Comparison of ENCODE assay signal across 1 cellular context in genomic region chr7:625376-625971, GRCh38.
A peak's percentile ranks its signal among the peaks of the same experiment; 100 is the strongest.
TF ChIP-seq lines count a peak whose summit lies in the region.

No MANE protein-coding gene starts in this region.

TF ChIP-seq in HEK293, 187 proteins besides CTCF, POLR2A, EP300 and RAD21 (continued from another document and continues in another):
- TF ChIP-seq, protein P1, sequence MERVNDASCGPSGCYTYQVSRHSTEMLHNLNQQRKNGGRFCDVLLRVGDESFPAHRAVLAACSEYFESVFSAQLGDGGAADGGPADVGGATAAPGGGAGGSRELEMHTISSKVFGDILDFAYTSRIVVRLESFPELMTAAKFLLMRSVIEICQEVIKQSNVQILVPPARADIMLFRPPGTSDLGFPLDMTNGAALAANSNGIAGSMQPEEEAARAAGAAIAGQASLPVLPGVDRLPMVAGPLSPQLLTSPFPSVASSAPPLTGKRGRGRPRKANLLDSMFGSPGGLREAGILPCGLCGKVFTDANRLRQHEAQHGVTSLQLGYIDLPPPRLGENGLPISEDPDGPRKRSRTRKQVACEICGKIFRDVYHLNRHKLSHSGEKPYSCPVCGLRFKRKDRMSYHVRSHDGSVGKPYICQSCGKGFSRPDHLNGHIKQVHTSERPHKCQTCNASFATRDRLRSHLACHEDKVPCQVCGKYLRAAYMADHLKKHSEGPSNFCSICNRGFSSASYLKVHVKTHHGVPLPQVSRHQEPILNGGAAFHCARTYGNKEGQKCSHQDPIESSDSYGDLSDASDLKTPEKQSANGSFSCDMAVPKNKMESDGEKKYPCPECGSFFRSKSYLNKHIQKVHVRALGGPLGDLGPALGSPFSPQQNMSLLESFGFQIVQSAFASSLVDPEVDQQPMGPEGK (tag by site-specific recombination; IDR thresholded peaks at IDR 0.05), result no peak
- TF ChIP-seq ZNF513 (tag by site-specific recombination; IDR thresholded peaks at IDR 0.05), result no peak
- no peak for TF ChIP-seq WT1 (tag by site-specific recombination; IDR thresholded peaks at IDR 0.05)
- TF ChIP-seq SCRT2 (tag by site-specific recombination; IDR thresholded peaks at IDR 0.05), result no peak
- TF ChIP-seq, protein P2, sequence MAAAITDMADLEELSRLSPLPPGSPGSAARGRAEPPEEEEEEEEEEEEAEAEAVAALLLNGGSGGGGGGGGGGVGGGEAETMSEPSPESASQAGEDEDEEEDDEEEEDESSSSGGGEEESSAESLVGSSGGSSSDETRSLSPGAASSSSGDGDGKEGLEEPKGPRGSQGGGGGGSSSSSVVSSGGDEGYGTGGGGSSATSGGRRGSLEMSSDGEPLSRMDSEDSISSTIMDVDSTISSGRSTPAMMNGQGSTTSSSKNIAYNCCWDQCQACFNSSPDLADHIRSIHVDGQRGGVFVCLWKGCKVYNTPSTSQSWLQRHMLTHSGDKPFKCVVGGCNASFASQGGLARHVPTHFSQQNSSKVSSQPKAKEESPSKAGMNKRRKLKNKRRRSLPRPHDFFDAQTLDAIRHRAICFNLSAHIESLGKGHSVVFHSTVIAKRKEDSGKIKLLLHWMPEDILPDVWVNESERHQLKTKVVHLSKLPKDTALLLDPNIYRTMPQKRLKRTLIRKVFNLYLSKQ (tag by site-specific recombination; IDR thresholded peaks at IDR 0.05; ENCODE audit: borderline replicate concordance), result no peak
- no peak for TF ChIP-seq ZNF473 (tag by site-specific recombination; IDR thresholded peaks at IDR 0.05)
- no peak for TF ChIP-seq EGR2 (tag by site-specific recombination; IDR thresholded peaks at IDR 0.05; ENCODE audit: low read depth)
- TF ChIP-seq ZXDB (tag by site-specific recombination; IDR thresholded peaks at IDR 0.05), result peak; percentile 64
- TF ChIP-seq ZNF560 (tag by site-specific recombination; IDR thresholded peaks at IDR 0.05; ENCODE audit: borderline replicate concordance), result no peak
- 0 out of 2 replicates have a peak, but pooled peaks have one; percentile 41 for TF ChIP-seq ZNF155 (tag by site-specific recombination; IDR thresholded peaks at IDR 0.05)
- TF ChIP-seq ZNF792 (tag by site-specific recombination; IDR thresholded peaks at IDR 0.05), result no peak
- TF ChIP-seq ZNF600 (tag by site-specific recombination; IDR thresholded peaks at IDR 0.05), result no peak
- TF ChIP-seq GLIS2 (tag by site-specific recombination; IDR thresholded peaks at IDR 0.05), result no peak
- no peak for TF ChIP-seq ZNF571 (tag by site-specific recombination; IDR thresholded peaks at IDR 0.05)
- peak; percentile 39; the same call in 1 of the 2 replicates for TF ChIP-seq SP2 (tag by site-specific recombination; IDR thresholded peaks at IDR 0.05)
- no peak for TF ChIP-seq MYNN (tag by site-specific recombination; IDR thresholded peaks at IDR 0.05; ENCODE audit: borderline replicate concordance)
- no peak for TF ChIP-seq ZNF521 (tag by site-specific recombination; IDR thresholded peaks at IDR 0.05)
- peak; percentile 84 for TF ChIP-seq ZNF24 (tag by site-specific recombination; IDR thresholded peaks at IDR 0.05)
- no peak for TF ChIP-seq ZNF843 (tag by site-specific recombination; IDR thresholded peaks at IDR 0.05)
- peak; percentile 60; the same call in 1 of the 2 replicates for TF ChIP-seq KLF7 (tag by site-specific recombination; IDR thresholded peaks at IDR 0.05; ENCODE audit: borderline replicate concordance)
- TF ChIP-seq TRIM28 (IDR thresholded peaks at IDR 0.05; ENCODE audit: borderline replicate concordance, low read length), result peak; percentile 99
- no peak for TF ChIP-seq ZNF169 (tag by site-specific recombination; IDR thresholded peaks at IDR 0.05)
- no peak for TF ChIP-seq ZFP69B (tag by site-specific recombination; IDR thresholded peaks at IDR 0.05)
- TF ChIP-seq ZNF777 (tag by site-specific recombination; IDR thresholded peaks at IDR 0.05; ENCODE audit: borderline replicate concordance), result no peak
- TF ChIP-seq SP7 (tag by site-specific recombination; IDR thresholded peaks at IDR 0.05), result peak; percentile 70; the same call in 1 of the 2 replicates
- TF ChIP-seq ZNF654 (tag by site-specific recombination; IDR thresholded peaks at IDR 0.05; ENCODE audit: low read depth), result 0 out of 2 replicates have a peak, but pooled peaks have one; percentile 3
- TF ChIP-seq, protein P3, sequence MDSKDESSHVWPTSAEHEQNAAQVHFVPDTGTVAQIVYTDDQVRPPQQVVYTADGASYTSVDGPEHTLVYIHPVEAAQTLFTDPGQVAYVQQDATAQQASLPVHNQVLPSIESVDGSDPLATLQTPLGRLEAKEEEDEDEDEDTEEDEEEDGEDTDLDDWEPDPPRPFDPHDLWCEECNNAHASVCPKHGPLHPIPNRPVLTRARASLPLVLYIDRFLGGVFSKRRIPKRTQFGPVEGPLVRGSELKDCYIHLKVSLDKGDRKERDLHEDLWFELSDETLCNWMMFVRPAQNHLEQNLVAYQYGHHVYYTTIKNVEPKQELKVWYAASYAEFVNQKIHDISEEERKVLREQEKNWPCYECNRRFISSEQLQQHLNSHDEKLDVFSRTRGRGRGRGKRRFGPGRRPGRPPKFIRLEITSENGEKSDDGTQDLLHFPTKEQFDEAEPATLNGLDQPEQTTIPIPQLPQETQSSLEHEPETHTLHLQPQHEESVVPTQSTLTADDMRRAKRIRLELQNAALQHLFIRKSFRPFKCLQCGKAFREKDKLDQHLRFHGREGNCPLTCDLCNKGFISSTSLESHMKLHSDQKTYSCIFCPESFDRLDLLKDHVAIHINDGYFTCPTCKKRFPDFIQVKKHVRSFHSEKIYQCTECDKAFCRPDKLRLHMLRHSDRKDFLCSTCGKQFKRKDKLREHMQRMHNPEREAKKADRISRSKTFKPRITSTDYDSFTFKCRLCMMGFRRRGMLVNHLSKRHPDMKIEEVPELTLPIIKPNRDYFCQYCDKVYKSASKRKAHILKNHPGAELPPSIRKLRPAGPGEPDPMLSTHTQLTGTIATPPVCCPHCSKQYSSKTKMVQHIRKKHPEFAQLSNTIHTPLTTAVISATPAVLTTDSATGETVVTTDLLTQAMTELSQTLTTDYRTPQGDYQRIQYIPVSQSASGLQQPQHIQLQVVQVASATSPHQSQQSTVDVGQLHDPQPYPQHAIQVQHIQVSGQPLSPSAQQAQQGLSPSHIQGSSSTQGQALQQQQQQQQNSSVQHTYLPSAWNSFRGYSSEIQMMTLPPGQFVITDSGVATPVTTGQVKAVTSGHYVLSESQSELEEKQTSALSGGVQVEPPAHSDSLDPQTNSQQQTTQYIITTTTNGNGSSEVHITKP (tag by site-specific recombination; IDR thresholded peaks at IDR 0.05), result no peak
- TF ChIP-seq, protein P4, sequence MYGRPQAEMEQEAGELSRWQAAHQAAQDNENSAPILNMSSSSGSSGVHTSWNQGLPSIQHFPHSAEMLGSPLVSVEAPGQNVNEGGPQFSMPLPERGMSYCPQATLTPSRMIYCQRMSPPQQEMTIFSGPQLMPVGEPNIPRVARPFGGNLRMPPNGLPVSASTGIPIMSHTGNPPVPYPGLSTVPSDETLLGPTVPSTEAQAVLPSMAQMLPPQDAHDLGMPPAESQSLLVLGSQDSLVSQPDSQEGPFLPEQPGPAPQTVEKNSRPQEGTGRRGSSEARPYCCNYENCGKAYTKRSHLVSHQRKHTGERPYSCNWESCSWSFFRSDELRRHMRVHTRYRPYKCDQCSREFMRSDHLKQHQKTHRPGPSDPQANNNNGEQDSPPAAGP (tag by site-specific recombination; IDR thresholded peaks at IDR 0.05), result peak; percentile 87
- peak; percentile 36; the same call in 1 of the 2 replicates for TF ChIP-seq ZNF610 (tag by site-specific recombination; IDR thresholded peaks at IDR 0.05; ENCODE audit: borderline replicate concordance)
- no peak for TF ChIP-seq ZNF837 (tag by site-specific recombination; IDR thresholded peaks at IDR 0.05)
- TF ChIP-seq ZEB2 (tag by site-specific recombination; IDR thresholded peaks at IDR 0.05), result no peak
- TF ChIP-seq SETDB1 (IDR thresholded peaks at IDR 0.05; ENCODE audit: insufficient read length, low read length), result peak; percentile 96
- TF ChIP-seq ZNF623 (tag by site-specific recombination; IDR thresholded peaks at IDR 0.05), result no peak
- TF ChIP-seq, protein P5, sequence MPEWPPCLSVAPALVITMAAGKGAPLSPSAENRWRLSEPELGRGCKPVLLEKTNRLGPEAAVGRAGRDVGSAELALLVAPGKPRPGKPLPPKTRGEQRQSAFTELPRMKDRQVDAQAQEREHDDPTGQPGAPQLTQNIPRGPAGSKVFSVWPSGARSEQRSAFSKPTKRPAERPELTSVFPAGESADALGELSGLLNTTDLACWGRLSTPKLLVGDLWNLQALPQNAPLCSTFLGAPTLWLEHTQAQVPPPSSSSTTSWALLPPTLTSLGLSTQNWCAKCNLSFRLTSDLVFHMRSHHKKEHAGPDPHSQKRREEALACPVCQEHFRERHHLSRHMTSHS (tag by site-specific recombination; IDR thresholded peaks at IDR 0.05), result no peak
- TF ChIP-seq YY2 (tag by site-specific recombination; IDR thresholded peaks at IDR 0.05), result no peak
- no peak for TF ChIP-seq FEZF1 (tag by site-specific recombination; IDR thresholded peaks at IDR 0.05)
- no peak for TF ChIP-seq ZNF350 (tag by site-specific recombination; IDR thresholded peaks at IDR 0.05)
- TF ChIP-seq OVOL3 (tag by site-specific recombination; IDR thresholded peaks at IDR 0.05), result 0 out of 2 replicates have a peak, but pooled peaks have one; percentile 24
- TF ChIP-seq, protein P6, sequence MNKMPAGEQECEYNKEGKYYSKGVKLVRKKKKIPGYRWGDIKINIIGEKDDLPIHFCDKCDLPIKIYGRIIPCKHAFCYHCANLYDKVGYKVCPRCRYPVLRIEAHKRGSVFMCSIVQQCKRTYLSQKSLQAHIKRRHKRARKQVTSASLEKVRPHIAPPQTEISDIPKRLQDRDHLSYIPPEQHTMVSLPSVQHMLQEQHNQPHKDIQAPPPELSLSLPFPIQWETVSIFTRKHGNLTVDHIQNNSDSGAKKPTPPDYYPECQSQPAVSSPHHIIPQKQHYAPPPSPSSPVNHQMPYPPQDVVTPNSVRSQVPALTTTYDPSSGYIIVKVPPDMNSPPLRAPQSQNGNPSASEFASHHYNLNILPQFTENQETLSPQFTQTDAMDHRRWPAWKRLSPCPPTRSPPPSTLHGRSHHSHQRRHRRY (tag by site-specific recombination; IDR thresholded peaks at IDR 0.05), result no peak
- TF ChIP-seq ZNF391 (tag by site-specific recombination; IDR thresholded peaks at IDR 0.05; ENCODE audit: borderline replicate concordance, low read depth), result peak; percentile 79
- TF ChIP-seq ZNF580 (tag by site-specific recombination; IDR thresholded peaks at IDR 0.05), result no peak
- TF ChIP-seq ZNF677 (tag by site-specific recombination; IDR thresholded peaks at IDR 0.05), result no peak
- no peak for TF ChIP-seq ZBTB21 (tag by site-specific recombination; IDR thresholded peaks at IDR 0.05)
- TF ChIP-seq MZF1 (tag by site-specific recombination; IDR thresholded peaks at IDR 0.05; ENCODE audit: borderline replicate concordance), result no peak
- peak; percentile 58; the same call in 1 of the 2 replicates for TF ChIP-seq ZSCAN30 (tag by site-specific recombination; IDR thresholded peaks at IDR 0.05)
- no peak for TF ChIP-seq ZFHX2 (tag by site-specific recombination; conservative IDR thresholded peaks at IDR 0.05)
- TF ChIP-seq ZNF239 (tag by site-specific recombination; IDR thresholded peaks at IDR 0.05), result no peak
- TF ChIP-seq ZNF701 (tag by site-specific recombination; IDR thresholded peaks at IDR 0.05), result no peak
- TF ChIP-seq ZNF501 (tag by site-specific recombination; IDR thresholded peaks at IDR 0.05), result 0 out of 2 replicates have a peak, but pooled peaks have one; percentile 49
- TF ChIP-seq ZBTB48 (tag by site-specific recombination; IDR thresholded peaks at IDR 0.05), result no peak
- peak; percentile 62; the same call in 1 of the 2 replicates for TF ChIP-seq ZSCAN23 (tag by site-specific recombination; IDR thresholded peaks at IDR 0.05)
- TF ChIP-seq, protein P7, sequence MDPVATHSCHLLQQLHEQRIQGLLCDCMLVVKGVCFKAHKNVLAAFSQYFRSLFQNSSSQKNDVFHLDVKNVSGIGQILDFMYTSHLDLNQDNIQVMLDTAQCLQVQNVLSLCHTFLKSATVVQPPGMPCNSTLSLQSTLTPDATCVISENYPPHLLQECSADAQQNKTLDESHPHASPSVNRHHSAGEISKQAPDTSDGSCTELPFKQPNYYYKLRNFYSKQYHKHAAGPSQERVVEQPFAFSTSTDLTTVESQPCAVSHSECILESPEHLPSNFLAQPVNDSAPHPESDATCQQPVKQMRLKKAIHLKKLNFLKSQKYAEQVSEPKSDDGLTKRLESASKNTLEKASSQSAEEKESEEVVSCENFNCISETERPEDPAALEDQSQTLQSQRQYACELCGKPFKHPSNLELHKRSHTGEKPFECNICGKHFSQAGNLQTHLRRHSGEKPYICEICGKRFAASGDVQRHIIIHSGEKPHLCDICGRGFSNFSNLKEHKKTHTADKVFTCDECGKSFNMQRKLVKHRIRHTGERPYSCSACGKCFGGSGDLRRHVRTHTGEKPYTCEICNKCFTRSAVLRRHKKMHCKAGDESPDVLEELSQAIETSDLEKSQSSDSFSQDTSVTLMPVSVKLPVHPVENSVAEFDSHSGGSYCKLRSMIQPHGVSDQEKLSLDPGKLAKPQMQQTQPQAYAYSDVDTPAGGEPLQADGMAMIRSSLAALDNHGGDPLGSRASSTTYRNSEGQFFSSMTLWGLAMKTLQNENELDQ (tag by site-specific recombination; IDR thresholded peaks at IDR 0.05; ENCODE audit: low read depth), result no peak
- no peak for TF ChIP-seq BCL11B (tag by site-specific recombination; IDR thresholded peaks at IDR 0.05; ENCODE audit: low read depth)
- TF ChIP-seq ZNF157 (tag by site-specific recombination; IDR thresholded peaks at IDR 0.05), result no peak
- no peak for TF ChIP-seq ZNF549 (tag by site-specific recombination; IDR thresholded peaks at IDR 0.05)
- no peak for TF ChIP-seq ZNF112 (tag by site-specific recombination; IDR thresholded peaks at IDR 0.05)
- no peak for TF ChIP-seq ZBTB20 (tag by site-specific recombination; IDR thresholded peaks at IDR 0.05)
